Comparison of ENCODE assay signal across 8 cellular contexts in the genomic region with DNA sequence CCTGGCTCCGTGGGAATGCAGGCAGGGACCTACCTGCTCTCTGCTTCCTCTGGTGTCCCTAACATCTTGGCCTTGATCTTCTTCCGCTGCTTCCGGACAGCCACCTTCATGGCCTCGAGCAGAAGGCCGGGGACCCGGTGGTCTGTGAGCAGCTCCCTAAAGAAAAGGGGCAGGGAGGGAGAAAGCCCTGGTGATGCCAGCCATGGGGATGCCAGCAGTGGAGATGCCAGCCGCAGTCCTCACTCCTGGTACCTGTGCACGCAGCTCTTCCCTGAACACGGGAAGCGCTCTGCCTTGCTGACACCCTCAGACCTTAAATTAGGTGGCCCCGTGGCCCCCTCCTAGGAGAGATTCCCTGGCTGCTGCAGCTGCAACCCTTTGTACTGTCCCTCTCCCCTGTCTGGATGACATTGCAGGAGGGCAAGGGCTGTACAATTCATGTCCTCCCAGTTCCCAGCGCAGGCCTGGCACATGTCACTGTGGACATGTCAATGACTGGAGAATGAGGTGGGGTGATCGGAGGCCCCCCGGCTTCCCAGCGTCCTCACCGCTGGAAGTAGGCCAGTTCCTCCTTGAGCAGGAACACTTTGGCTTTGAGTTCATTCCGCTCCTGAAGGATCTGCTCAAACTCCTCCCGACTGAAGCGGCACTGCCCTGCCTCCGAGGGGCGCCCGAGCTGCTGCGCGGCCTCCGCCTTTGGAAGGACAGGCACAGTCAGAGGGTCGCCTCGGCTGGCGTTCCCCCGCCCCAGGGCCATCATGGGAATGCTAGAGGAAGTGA. TPM values are rescaled to one million over a fixed set of nuclear protein-coding genes. Genes with fewer than 3 reads are reported as not detected.
DNase-seq lines count a peak whose midpoint lies in the region; ATAC-seq and TF ChIP-seq lines count a peak whose summit lies in the region.

No MANE protein-coding gene starts in this region.

- H3K4me1 ChIP-seq in adrenal gland (replicated peaks in 1 of 2) (peaks cover 21 to 49% of the 10 kb centered on the region in 2 donors), iPS-18a (ENCODE audit: control insufficient read depth, low read depth, low read length) (peaks cover 9% of the 10 kb centered on the region)

- H3K36me3 ChIP-seq in adrenal gland (replicated peaks in 1 of 2) = peaks cover 0 to 27% of the 10 kb centered on the region in 2 donors
- H3K36me3 ChIP-seq in iPS-18a (ENCODE audit: control insufficient read depth, low read depth, low read length) = peaks cover 25% of the 10 kb centered on the region

- no peak for TF ChIP-seq POLR2A in adrenal gland (IDR thresholded peaks at IDR 0.05)

- H3K9me3 ChIP-seq in adrenal gland (replicated peaks in 1 of 3) (no peaks in the 10 kb centered on the region), iPS-18a (ENCODE audit: control insufficient read depth, low read depth, low read length) (no peaks in the 10 kb centered on the region)

- no peak overlapping the region for H3K9ac ChIP-seq in iPS-18a (ENCODE audit: low read length)

- H3K4me3 ChIP-seq in adrenal gland (peak overlapping the region in 3 of 4 donors; percentile 29 to 60 (median 44)), iPS-18a (ENCODE audit: low read length) (peak overlapping the region; percentile 59)

- peak; percentile 3 for ATAC-seq in HG02970 (IDR thresholded peaks at IDR 0.05; ENCODE audit: low FRiP score, unreplicated experiment)
- no peak for ATAC-seq in stimulated activated naive CD8-positive, alpha-beta T cell treated with anti-CD3 and anti-CD28 coated beads, Interleukin-15, Interleukin-2, amounts not matched to agents 100 U/mL and 50 U/mL, for 24 hours

- TF ChIP-seq CTCF in adrenal gland (IDR thresholded peaks at IDR 0.05) = no peak

- intact Hi-C loops in adrenal gland (cut with DNase I) = loop anchor here in 1 of 2 donors (5.0 kb wide), 1 partner anchor 71 kb away; no protein-coding TSS in a partner anchor

- 23 to 58% (median 30%) methylated on average over 8 to 29 of the region's 29 CpGs for WGBS in adrenal gland, 4 donors

- H3K27me3 ChIP-seq in adrenal gland (no peaks in the 10 kb centered on the region), iPS-18a (ENCODE audit: control insufficient read depth, insufficient read depth, low read length) (peaks cover 20% of the 10 kb centered on the region)

- peak overlapping the region; percentile 74 to 96 (median 87) for H3K27ac ChIP-seq in adrenal gland
- no peak overlapping the region for H3K27ac ChIP-seq in iPS-18a (ENCODE audit: low read length)

- DNase-seq in CD1c-positive myeloid dendritic cell (ENCODE audit: extremely low spot score) (peak; percentile 38), adrenal gland (peak in 4 of 7 donors; percentile 63 to 85 (median 68)), COLO829 (ENCODE audit: low spot score) (no peak), NCI-H1105 treated with DMSO at 0.1 percent for 48 hours (lab: John Stamatoyannopoulos, UW) (no peak)
- DNase-seq in stimulated activated naive CD8-positive, alpha-beta T cell treated with anti-CD3 and anti-CD28 coated beads, Interleukin-15, Interleukin-2, amounts not matched to agents 100 U/mL and 50 U/mL, for 24 hours = peak; percentile 39
- DNase-seq in stimulated activated CD4-positive, alpha-beta T cell treated with anti-CD3 and anti-CD28 coated beads, Interleukin-12 subunit alpha, Interleukin-12 subunit beta, amount 100 ng/mL, for 4 hours = no peak

RNA-seq across cellular contexts. Expression of a gene that starts 1.7 kb away (rescaled TPM):
- 10 to 100 TPM; 21.5 to 78.3 (median 36.2) TPM for total RNA-seq in adrenal gland
- polyA plus RNA-seq in adrenal gland = 10 to 100 TPM; 37.9 to 46.5 (median 40.4) TPM

RNA-seq across cellular contexts. Expression of a gene that starts 2.5 kb away (rescaled TPM):
- 10 to 100 TPM in 7 of 8 donors, 1 to 10 TPM in 1; 9.3 to 24.8 (median 18.9) TPM for total RNA-seq in adrenal gland
- 10 to 100 TPM in 2 of 3 donors, under 1 TPM in 1; 0.81 to 19.1 (median 10.5) TPM for polyA plus RNA-seq in adrenal gland

RNA-seq across cellular contexts. Expression of a gene that starts 19.4 kb away (rescaled TPM):
- 10 to 100 TPM; 12.3 to 32.5 (median 19.8) TPM for total RNA-seq in adrenal gland
- polyA plus RNA-seq in adrenal gland = 10 to 100 TPM in 1 of 3 donors, 1 to 10 TPM in 2; 6.8 to 17.2 (median 7.5) TPM

RNA-seq across cellular contexts. Expression of a gene that starts 36.7 kb away (rescaled TPM):
- total RNA-seq in adrenal gland = 100 to 1,000 TPM; 179 to 748 (median 254) TPM
- polyA plus RNA-seq in adrenal gland = 100 to 1,000 TPM; 107 to 439 (median 155) TPM

Comparison
In these comparisons a context has a peak if more than half of its experiments do, and no peak if none do; other contexts are left out.
1. DNase-seq: peak in CD1c-positive myeloid dendritic cell (single experiment), adrenal gland (4 of 7) and stimulated activated naive CD8-positive, alpha-beta T cell treated with anti-CD3 and anti-CD28 coated beads, Interleukin-15, Interleukin-2, amounts not matched to agents 100 U/mL and 50 U/mL, for 24 hours (single experiment); none in COLO829 (single experiment), NCI-H1105 treated with DMSO at 0.1 percent for 48 hours (single experiment) and stimulated activated CD4-positive, alpha-beta T cell treated with anti-CD3 and anti-CD28 coated beads, Interleukin-12 subunit alpha, Interleukin-12 subunit beta, amount 100 ng/mL, for 4 hours (single experiment).